8 cellular contexts compared by ENCODE assay signal in the genomic region with DNA sequence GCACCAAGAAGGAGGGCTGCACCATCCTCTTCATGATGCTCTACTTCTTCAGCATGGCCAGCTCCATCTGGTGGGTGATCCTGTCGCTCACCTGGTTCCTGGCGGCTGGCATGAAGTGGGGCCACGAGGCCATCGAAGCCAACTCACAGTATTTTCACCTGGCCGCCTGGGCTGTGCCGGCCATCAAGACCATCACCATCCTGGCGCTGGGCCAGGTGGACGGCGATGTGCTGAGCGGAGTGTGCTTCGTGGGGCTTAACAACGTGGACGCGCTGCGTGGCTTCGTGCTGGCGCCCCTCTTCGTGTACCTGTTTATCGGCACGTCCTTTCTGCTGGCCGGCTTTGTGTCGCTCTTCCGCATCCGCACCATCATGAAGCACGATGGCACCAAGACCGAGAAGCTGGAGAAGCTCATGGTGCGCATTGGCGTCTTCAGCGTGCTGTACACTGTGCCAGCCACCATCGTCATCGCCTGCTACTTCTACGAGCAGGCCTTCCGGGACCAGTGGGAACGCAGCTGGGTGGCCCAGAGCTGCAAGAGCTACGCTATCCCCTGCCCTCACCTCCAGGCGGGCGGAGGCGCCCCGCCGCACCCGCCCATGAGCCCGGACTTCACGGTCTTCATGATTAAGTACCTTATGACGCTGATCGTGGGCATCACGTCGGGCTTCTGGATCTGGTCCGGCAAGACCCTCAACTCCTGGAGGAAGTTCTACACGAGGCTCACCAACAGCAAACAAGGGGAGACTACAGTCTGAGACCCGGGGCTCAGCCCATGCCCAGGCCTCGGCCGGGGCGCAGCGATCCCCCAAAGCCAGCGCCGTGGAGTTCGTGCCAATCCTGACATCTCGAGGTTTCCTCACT. TPM values are rescaled to one million over a fixed set of nuclear protein-coding genes. Genes with fewer than 3 reads are reported as not detected.
DNase-seq lines count a peak whose midpoint lies in the region; ATAC-seq and TF ChIP-seq lines count a peak whose summit lies in the region.

No MANE protein-coding gene starts in this region.

- POLR2A ChIA-PET in activated CD8-positive, alpha-beta T cell treated with anti-CD3 and anti-CD28 coated beads, Interleukin-2, amount 10 ng/mL, durations not matched to agents 7 days and 5 days (lab: Charles Lee) = no interaction called here

- TF ChIP-seq EP300 in sigmoid colon (IDR thresholded peaks at IDR 0.05) = no peak

- peaks cover 14% of the 10 kb centered on the region for H3K4me1 Mint-ChIP-seq in activated CD8-positive, alpha-beta T cell treated with anti-CD3 and anti-CD28 coated beads, Interleukin-2, amount 10 ng/mL, durations not matched to agents 7 days and 5 days (ENCODE audit: low read depth)

- H3K36me3 ChIP-seq in right atrium auricular region (no peaks in the 10 kb centered on the region), sigmoid colon (no peaks in the 10 kb centered on the region), BE2C (no peaks in the 10 kb centered on the region)

- intact Hi-C loops in sigmoid colon (cut with DNase I) = loop anchor here (2.0 to 10.0 kb wide), 5 partner anchors 429 to 921 kb away; a partner anchor contains a TSS

- H3K4me1 ChIP-seq in right atrium auricular region (peaks cover 0 to 25% of the 10 kb centered on the region in 2 donors), sigmoid colon (peaks cover 0 to 39% (median 27%) of the 10 kb centered on the region in 4 donors), BE2C (no peaks in the 10 kb centered on the region)

- no peak for TF ChIP-seq CTCF in right atrium auricular region (IDR thresholded peaks at IDR 0.05)
- TF ChIP-seq CTCF in sigmoid colon (IDR thresholded peaks at IDR 0.05) = no peak
- TF ChIP-seq CTCF in BE2C (IDR thresholded peaks at IDR 0.05; ENCODE audit: low read depth, low read length) = no peak

- DNase-seq in G401 (ENCODE audit: low spot score) (peak; percentile 50), right atrium auricular region (ENCODE audit: low spot score) (no peak), sigmoid colon (peak; percentile 79), superior temporal gyrus (ENCODE audit: extremely low spot score) (no peak), BE2C (no peak), NCI-H2171 (lab: John Stamatoyannopoulos, UW) (no peak), SK-N-DZ (ENCODE audit: low spot score) (no peak)
- no peak for DNase-seq in activated CD8-positive, alpha-beta T cell treated with anti-CD3 and anti-CD28 coated beads, Interleukin-2, amount 10 ng/mL, durations not matched to agents 7 days and 5 days

- peaks cover 32% of the 10 kb centered on the region for H3K27me3 Mint-ChIP-seq in activated CD8-positive, alpha-beta T cell treated with anti-CD3 and anti-CD28 coated beads, Interleukin-2, amount 10 ng/mL, durations not matched to agents 7 days and 5 days (ENCODE audit: low read depth)

- H3K36me3 Mint-ChIP-seq in activated CD8-positive, alpha-beta T cell treated with anti-CD3 and anti-CD28 coated beads, Interleukin-2, amount 10 ng/mL, durations not matched to agents 7 days and 5 days (ENCODE audit: low read depth) = no peaks in the 10 kb centered on the region

- no peak for TF ChIP-seq POLR2A in sigmoid colon (IDR thresholded peaks at IDR 0.05)

- CTCF ChIA-PET in activated CD8-positive, alpha-beta T cell treated with anti-CD3 and anti-CD28 coated beads, Interleukin-2, amount 10 ng/mL, durations not matched to agents 7 days and 5 days (lab: Charles Lee) = no interaction called here

- no peaks in the 10 kb centered on the region for H3K9me3 Mint-ChIP-seq in activated CD8-positive, alpha-beta T cell treated with anti-CD3 and anti-CD28 coated beads, Interleukin-2, amount 10 ng/mL, durations not matched to agents 7 days and 5 days (ENCODE audit: insufficient read depth)

- H3K9me3 ChIP-seq in right atrium auricular region = no peaks in the 10 kb centered on the region
- H3K9me3 ChIP-seq in sigmoid colon = no peaks in the 10 kb centered on the region
- H3K9me3 ChIP-seq in BE2C = no peaks in the 10 kb centered on the region

- no peak for ATAC-seq in activated CD8-positive, alpha-beta T cell treated with anti-CD3 and anti-CD28 coated beads, Interleukin-2, amount 10 ng/mL, durations not matched to agents 7 days and 5 days

- no peak overlapping the region for H3K27ac Mint-ChIP-seq in activated CD8-positive, alpha-beta T cell treated with anti-CD3 and anti-CD28 coated beads, Interleukin-2, amount 10 ng/mL, durations not matched to agents 7 days and 5 days

- peak overlapping the region; percentile 12 for H3K4me3 Mint-ChIP-seq in activated CD8-positive, alpha-beta T cell treated with anti-CD3 and anti-CD28 coated beads, Interleukin-2, amount 10 ng/mL, durations not matched to agents 7 days and 5 days

- WGBS in sigmoid colon, 2 donors = 67 to 87% methylated on average over 58 of the region's 58 CpGs

- peak overlapping the region; percentile 86 to 87 for H3K4me3 ChIP-seq in right atrium auricular region
- H3K4me3 ChIP-seq in sigmoid colon = peak overlapping the region; percentile 60 to 88 (median 75)
- no peak overlapping the region for H3K4me3 ChIP-seq in BE2C (ENCODE audit: low read depth, low read length)

- no peaks in the 10 kb centered on the region for H3K27me3 ChIP-seq in right atrium auricular region
- no peaks in the 10 kb centered on the region for H3K27me3 ChIP-seq in sigmoid colon
- peaks cover 22% of the 10 kb centered on the region for H3K27me3 ChIP-seq in BE2C

- H3K27ac ChIP-seq in right atrium auricular region (peak overlapping the region; percentile 96 to 97), sigmoid colon (peak overlapping the region; percentile 89 to 98 (median 97))

- in situ Hi-C loops in G401 (cut with HindIII; ENCODE audit: low sequenced_read_pairs) = no loop called here

RNA-seq across cellular contexts. Expression of a gene that starts 2.1 kb away (rescaled TPM):
- 0.92 and 1.9 TPM in 2 replicates for total RNA-seq in G401 (2014; rRNA removed; shearing (Covaris generic))
- under 1 TPM; 0.24 to 0.26 TPM for total RNA-seq in activated CD8-positive, alpha-beta T cell treated with anti-CD3 and anti-CD28 coated beads, Interleukin-2, amount 10 ng/mL, durations not matched to agents 7 days and 5 days
- 10 to 100 TPM; 16.9 to 27.0 TPM for total RNA-seq in right atrium auricular region
- total RNA-seq in sigmoid colon = 10 to 100 TPM; 14.5 to 20.5 (median 16.8) TPM
- 1 to 10 TPM; 1.2 to 3.4 (median 1.8) TPM for polyA plus RNA-seq in sigmoid colon
- 1.1 TPM for polyA plus RNA-seq in BE2C (2012; ENCODE audit: insufficient read depth, insufficient read length, low read depth)
- polyA plus RNA-seq in SK-N-DZ (2014; cell fraction: cytosol; rRNA removed) = 7.2 and 8.8 TPM in 2 replicates
- 4.0 and 6.0 TPM in 2 replicates for polyA plus RNA-seq in SK-N-DZ (2014; cell fraction: nucleus; rRNA removed)

Comparison
In these comparisons a context has a peak if more than half of its experiments do, and no peak if none do; other contexts are left out.
1. DNase-seq: peak in G401 (single experiment) and sigmoid colon (single experiment); none in activated CD8-positive, alpha-beta T cell treated with anti-CD3 and anti-CD28 coated beads, Interleukin-2, amount 10 ng/mL, durations not matched to agents 7 days and 5 days (single experiment), right atrium auricular region (single experiment), superior temporal gyrus (single experiment), BE2C (single experiment), NCI-H2171 (single experiment) and SK-N-DZ (single experiment).